1 cellular context compared by ENCODE assay signal in the genomic region with DNA sequence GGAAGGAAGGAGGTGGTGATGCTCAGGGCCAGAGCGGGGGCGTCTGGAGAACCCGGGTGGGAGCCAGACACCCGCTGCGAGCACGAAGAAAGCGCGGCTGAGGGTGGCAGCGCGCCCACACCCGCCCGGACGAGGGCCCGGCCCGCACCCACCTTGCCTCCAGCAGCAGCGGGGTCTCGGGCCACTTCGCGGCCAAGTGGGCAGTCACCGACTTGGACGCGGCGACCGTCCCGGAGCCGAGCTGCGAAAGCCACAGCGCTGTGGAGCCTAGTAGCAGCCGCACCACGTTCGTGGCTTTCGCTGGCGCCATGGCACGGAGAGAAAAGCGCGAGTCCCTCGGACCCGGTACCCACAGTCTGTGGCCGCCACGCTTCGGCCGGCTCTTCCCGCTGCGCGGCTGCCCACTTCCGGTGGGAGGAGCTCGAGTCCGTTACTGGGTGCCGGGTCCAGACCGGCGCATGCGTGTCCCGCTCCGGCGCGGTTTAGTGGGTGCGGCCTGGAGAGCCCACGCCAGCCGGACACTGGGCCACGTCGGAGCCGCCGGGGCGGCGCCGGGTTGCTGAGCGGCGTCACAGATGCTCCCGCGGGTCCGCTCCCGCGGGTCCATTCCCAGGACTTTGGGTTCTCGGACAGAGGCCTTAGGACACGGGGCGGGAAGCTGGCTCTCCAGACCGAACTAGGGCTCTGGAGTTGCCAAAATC.
TF ChIP-seq lines count a peak whose summit lies in the region.

A gene with protein sequence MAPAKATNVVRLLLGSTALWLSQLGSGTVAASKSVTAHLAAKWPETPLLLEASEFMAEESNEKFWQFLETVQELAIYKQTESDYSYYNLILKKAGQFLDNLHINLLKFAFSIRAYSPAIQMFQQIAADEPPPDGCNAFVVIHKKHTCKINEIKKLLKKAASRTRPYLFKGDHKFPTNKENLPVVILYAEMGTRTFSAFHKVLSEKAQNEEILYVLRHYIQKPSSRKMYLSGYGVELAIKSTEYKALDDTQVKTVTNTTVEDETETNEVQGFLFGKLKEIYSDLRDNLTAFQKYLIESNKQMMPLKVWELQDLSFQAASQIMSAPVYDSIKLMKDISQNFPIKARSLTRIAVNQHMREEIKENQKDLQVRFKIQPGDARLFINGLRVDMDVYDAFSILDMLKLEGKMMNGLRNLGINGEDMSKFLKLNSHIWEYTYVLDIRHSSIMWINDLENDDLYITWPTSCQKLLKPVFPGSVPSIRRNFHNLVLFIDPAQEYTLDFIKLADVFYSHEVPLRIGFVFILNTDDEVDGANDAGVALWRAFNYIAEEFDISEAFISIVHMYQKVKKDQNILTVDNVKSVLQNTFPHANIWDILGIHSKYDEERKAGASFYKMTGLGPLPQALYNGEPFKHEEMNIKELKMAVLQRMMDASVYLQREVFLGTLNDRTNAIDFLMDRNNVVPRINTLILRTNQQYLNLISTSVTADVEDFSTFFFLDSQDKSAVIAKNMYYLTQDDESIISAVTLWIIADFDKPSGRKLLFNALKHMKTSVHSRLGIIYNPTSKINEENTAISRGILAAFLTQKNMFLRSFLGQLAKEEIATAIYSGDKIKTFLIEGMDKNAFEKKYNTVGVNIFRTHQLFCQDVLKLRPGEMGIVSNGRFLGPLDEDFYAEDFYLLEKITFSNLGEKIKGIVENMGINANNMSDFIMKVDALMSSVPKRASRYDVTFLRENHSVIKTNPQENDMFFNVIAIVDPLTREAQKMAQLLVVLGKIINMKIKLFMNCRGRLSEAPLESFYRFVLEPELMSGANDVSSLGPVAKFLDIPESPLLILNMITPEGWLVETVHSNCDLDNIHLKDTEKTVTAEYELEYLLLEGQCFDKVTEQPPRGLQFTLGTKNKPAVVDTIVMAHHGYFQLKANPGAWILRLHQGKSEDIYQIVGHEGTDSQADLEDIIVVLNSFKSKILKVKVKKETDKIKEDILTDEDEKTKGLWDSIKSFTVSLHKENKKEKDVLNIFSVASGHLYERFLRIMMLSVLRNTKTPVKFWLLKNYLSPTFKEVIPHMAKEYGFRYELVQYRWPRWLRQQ (N-terminal part only) (minus strand): TSS at position 399 of the 701 bp plus-strand sequence. CDS start 89 bp downstream, at position 310.

TF ChIP-seq in K562, 482 proteins besides CTCF, POLR2A, EP300 and RAD21 (continued from another document and continues in another):
- TF ChIP-seq NR2C2 (CRISPR knock-in tag; IDR thresholded peaks at IDR 0.05) (no peak), NR2C2 (tag; IDR thresholded peaks at IDR 0.05) (0 out of 2 replicates have a peak, but pooled peaks have one; percentile 24), ILF3 (IDR thresholded peaks at IDR 0.05; ENCODE audit: borderline replicate concordance) (no peak), POLR2AphosphoS5 (IDR thresholded peaks at IDR 0.05; ENCODE audit: control insufficient read depth, insufficient read depth, low read depth, low read length) (peak; percentile 26; the same call in 1 of the 2 replicates), ZNF408 (CRISPR knock-in tag; IDR thresholded peaks at IDR 0.05; ENCODE audit: low read depth) (no peak), ETV1 (tag; conservative IDR thresholded peaks at IDR 0.05; ENCODE audit: low read depth) (peak; percentile 85), SMARCC2 (IDR thresholded peaks at IDR 0.05; ENCODE audit: low read depth) (no peak), CCAR2 (IDR thresholded peaks at IDR 0.05; ENCODE audit: low read depth, low read length) (no peak), TBP (optimal IDR thresholded peaks at IDR 0.05; ENCODE audit: low read depth, low read length) (peak; percentile 80), CREB1 (IDR thresholded peaks at IDR 0.05) (no peak; the same call in 1 of the 2 replicates), CREB1 (CRISPR knock-in tag; IDR thresholded peaks at IDR 0.05) (0 out of 2 replicates have a peak, but pooled peaks have one; percentile 14), TEAD2 (tag; IDR thresholded peaks at IDR 0.05) (no peak), ZNF668 (CRISPR knock-in tag; IDR thresholded peaks at IDR 0.05) (no peak), CBX5 (IDR thresholded peaks at IDR 0.05; ENCODE audit: borderline replicate concordance, low read depth) (no peak), ZNF551 (CRISPR knock-in tag; IDR thresholded peaks at IDR 0.05) (no peak), ESRRA (IDR thresholded peaks at IDR 0.05; ENCODE audit: borderline replicate concordance, low read depth) (peak; percentile 51; the same call in 1 of the 2 replicates), NUFIP1 (IDR thresholded peaks at IDR 0.05; ENCODE audit: partially characterized antibody) (no peak), ZNF707 (CRISPR knock-in tag; conservative IDR thresholded peaks at IDR 0.05) (no peak), MCM5 (IDR thresholded peaks at IDR 0.05; ENCODE audit: low read depth) (no peak), ZNF77 (CRISPR knock-in tag; IDR thresholded peaks at IDR 0.05) (no peak), ZNF780A (CRISPR knock-in tag; IDR thresholded peaks at IDR 0.05) (no peak), IRF2 (CRISPR knock-in tag; IDR thresholded peaks at IDR 0.05) (no peak), ZNF445 (CRISPR knock-in tag; IDR thresholded peaks at IDR 0.05; ENCODE audit: low read depth) (no peak), PHB2 (IDR thresholded peaks at IDR 0.05; ENCODE audit: low read depth) (no peak), MTA3 (IDR thresholded peaks at IDR 0.05; ENCODE audit: borderline replicate concordance) (no peak), FOXJ3 (CRISPR knock-in tag; IDR thresholded peaks at IDR 0.05) (no peak), RBM22 (IDR thresholded peaks at IDR 0.05; ENCODE audit: low read depth, low read length, poor library complexity, severe bottlenecking) (no peak), MEF2A (IDR thresholded peaks at IDR 0.05; ENCODE audit: control insufficient read depth, low read depth, low read length) (no peak), ZNF717 (CRISPR knock-in tag; IDR thresholded peaks at IDR 0.05) (no peak), KDM5B (IDR thresholded peaks at IDR 0.05; ENCODE audit: insufficient replicate concordance, low read depth, low read length) (peak; percentile 85), PCBP2 (IDR thresholded peaks at IDR 0.05; ENCODE audit: low read depth, low read length, poor library complexity, severe bottlenecking) (no peak)
- TF ChIP-seq, protein P1, sequence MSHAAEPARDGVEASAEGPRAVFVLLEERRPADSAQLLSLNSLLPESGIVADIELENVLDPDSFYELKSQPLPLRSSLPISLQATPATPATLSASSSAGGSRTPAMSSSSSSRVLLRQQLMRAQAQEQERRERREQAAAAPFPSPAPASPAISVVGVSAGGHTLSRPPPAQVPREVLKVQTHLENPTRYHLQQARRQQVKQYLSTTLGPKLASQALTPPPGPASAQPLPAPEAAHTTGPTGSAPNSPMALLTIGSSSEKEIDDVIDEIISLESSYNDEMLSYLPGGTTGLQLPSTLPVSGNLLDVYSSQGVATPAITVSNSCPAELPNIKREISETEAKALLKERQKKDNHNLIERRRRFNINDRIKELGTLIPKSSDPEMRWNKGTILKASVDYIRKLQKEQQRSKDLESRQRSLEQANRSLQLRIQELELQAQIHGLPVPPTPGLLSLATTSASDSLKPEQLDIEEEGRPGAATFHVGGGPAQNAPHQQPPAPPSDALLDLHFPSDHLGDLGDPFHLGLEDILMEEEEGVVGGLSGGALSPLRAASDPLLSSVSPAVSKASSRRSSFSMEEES (CRISPR knock-in tag; IDR thresholded peaks at IDR 0.05), result no peak
- TF ChIP-seq, protein P2, sequence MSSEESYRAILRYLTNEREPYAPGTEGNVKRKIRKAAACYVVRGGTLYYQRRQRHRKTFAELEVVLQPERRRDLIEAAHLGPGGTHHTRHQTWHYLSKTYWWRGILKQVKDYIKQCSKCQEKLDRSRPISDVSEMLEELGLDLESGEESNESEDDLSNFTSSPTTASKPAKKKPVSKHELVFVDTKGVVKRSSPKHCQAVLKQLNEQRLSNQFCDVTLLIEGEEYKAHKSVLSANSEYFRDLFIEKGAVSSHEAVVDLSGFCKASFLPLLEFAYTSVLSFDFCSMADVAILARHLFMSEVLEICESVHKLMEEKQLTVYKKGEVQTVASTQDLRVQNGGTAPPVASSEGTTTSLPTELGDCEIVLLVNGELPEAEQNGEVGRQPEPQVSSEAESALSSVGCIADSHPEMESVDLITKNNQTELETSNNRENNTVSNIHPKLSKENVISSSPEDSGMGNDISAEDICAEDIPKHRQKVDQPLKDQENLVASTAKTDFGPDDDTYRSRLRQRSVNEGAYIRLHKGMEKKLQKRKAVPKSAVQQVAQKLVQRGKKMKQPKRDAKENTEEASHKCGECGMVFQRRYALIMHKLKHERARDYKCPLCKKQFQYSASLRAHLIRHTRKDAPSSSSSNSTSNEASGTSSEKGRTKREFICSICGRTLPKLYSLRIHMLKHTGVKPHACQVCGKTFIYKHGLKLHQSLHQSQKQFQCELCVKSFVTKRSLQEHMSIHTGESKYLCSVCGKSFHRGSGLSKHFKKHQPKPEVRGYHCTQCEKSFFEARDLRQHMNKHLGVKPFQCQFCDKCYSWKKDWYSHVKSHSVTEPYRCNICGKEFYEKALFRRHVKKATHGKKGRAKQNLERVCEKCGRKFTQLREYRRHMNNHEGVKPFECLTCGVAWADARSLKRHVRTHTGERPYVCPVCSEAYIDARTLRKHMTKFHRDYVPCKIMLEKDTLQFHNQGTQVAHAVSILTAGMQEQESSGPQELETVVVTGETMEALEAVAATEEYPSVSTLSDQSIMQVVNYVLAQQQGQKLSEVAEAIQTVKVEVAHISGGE (CRISPR knock-in tag; IDR thresholded peaks at IDR 0.05), result peak in 2 of 3 experiments; percentile 68 to 95; a peak in 4 of 6 replicates
- TF ChIP-seq, protein P3, sequence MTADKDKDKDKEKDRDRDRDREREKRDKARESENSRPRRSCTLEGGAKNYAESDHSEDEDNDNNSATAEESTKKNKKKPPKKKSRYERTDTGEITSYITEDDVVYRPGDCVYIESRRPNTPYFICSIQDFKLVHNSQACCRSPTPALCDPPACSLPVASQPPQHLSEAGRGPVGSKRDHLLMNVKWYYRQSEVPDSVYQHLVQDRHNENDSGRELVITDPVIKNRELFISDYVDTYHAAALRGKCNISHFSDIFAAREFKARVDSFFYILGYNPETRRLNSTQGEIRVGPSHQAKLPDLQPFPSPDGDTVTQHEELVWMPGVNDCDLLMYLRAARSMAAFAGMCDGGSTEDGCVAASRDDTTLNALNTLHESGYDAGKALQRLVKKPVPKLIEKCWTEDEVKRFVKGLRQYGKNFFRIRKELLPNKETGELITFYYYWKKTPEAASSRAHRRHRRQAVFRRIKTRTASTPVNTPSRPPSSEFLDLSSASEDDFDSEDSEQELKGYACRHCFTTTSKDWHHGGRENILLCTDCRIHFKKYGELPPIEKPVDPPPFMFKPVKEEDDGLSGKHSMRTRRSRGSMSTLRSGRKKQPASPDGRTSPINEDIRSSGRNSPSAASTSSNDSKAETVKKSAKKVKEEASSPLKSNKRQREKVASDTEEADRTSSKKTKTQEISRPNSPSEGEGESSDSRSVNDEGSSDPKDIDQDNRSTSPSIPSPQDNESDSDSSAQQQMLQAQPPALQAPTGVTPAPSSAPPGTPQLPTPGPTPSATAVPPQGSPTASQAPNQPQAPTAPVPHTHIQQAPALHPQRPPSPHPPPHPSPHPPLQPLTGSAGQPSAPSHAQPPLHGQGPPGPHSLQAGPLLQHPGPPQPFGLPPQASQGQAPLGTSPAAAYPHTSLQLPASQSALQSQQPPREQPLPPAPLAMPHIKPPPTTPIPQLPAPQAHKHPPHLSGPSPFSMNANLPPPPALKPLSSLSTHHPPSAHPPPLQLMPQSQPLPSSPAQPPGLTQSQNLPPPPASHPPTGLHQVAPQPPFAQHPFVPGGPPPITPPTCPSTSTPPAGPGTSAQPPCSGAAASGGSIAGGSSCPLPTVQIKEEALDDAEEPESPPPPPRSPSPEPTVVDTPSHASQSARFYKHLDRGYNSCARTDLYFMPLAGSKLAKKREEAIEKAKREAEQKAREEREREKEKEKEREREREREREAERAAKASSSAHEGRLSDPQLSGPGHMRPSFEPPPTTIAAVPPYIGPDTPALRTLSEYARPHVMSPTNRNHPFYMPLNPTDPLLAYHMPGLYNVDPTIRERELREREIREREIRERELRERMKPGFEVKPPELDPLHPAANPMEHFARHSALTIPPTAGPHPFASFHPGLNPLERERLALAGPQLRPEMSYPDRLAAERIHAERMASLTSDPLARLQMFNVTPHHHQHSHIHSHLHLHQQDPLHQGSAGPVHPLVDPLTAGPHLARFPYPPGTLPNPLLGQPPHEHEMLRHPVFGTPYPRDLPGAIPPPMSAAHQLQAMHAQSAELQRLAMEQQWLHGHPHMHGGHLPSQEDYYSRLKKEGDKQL (CRISPR knock-in tag; IDR thresholded peaks at IDR 0.05; ENCODE audit: borderline replicate concordance), result no peak
- TF ChIP-seq, protein P4, sequence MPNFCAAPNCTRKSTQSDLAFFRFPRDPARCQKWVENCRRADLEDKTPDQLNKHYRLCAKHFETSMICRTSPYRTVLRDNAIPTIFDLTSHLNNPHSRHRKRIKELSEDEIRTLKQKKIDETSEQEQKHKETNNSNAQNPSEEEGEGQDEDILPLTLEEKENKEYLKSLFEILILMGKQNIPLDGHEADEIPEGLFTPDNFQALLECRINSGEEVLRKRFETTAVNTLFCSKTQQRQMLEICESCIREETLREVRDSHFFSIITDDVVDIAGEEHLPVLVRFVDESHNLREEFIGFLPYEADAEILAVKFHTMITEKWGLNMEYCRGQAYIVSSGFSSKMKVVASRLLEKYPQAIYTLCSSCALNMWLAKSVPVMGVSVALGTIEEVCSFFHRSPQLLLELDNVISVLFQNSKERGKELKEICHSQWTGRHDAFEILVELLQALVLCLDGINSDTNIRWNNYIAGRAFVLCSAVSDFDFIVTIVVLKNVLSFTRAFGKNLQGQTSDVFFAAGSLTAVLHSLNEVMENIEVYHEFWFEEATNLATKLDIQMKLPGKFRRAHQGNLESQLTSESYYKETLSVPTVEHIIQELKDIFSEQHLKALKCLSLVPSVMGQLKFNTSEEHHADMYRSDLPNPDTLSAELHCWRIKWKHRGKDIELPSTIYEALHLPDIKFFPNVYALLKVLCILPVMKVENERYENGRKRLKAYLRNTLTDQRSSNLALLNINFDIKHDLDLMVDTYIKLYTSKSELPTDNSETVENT (CRISPR knock-in tag; IDR thresholded peaks at IDR 0.05), result peak; percentile 57; the same call in 1 of the 2 replicates
